In genomic region chr6:85868685-85869084, GRCh38 we compare ENCODE assay signal across 41 cellular contexts.
"Had no signal": no experiment of that assay in that cellular context is flagged by ENCODE, and none has a peak within 500 bp of the region (broad histone marks: within the 10 kb centered on the region; RNA-seq: fewer than 3 reads in every experiment).

No MANE protein-coding gene starts in this region.

- H3K4me3 ChIP-seq: adrenal gland, ascending aorta, body of pancreas, breast epithelium, cardiac muscle cell had no signal

- H3K27ac Mint-ChIP-seq: activated naive CD4-positive, alpha-beta T cell treated with anti-CD3 and anti-CD28 coated beads for 36 hours; activated naive CD4-positive, alpha-beta T cell treated with anti-CD3 and anti-CD28 coated beads, Interleukin-2, amount 10 ng/mL, durations not matched to agents 7 days and 5 days; activated naive CD4-positive, alpha-beta T cell treated with anti-CD3 and anti-CD28 coated beads, Interleukin-2, amount 50 U/mL, for 24 hours; activated naive CD4-positive, alpha-beta T cell treated with anti-CD3 and anti-CD28 coated beads, Interleukin-2, amount 50 U/mL, for 72 hours; activated naive CD8-positive, alpha-beta T cell; activated naive CD8-positive, alpha-beta T cell treated with anti-CD3 and anti-CD28 coated beads for 36 hours; activated naive CD8-positive, alpha-beta T cell treated with anti-CD3 and anti-CD28 coated beads, Interleukin-2, amount 10 ng/mL, durations not matched to agents 7 days and 5 days; activated naive CD8-positive, alpha-beta T cell treated with anti-CD3 and anti-CD28 coated beads, Interleukin-2, amount 50 U/mL, for 24 hours; activated T-cell treated with anti-CD3 and anti-CD28 coated beads, Interleukin-2, amount 50 U/mL, for 24 hours; activated T-cell treated with anti-CD3 and anti-CD28 coated beads, Interleukin-2, amount 50 U/mL, for 72 hours; activated T-helper 1 cell treated with anti-CD3 and anti-CD28 coated beads, Interleukin-12 subunit alpha, Interleukin-12 subunit beta, Interleukin-2, Interleukin-4 antibody, amounts not matched to agents 30 ng/mL and 10 ng/mL and 1 ng/mL, durations not matched to agents 14 hours and 24 hours and 36 hours; activated T-helper 17 cell treated with anti-CD3 and anti-CD28 coated beads, Interleukin-2, amount 50 U/mL, for 72 hours; activated T-helper 2 cell treated with anti-CD3 and anti-CD28 coated beads, Interferon-gamma antibody, Interleukin-2, Interleukin-4, amounts not matched to agents 10 μg/mL and 5 μg/mL and 100 μg/mL, durations not matched to agents 14 hours and 24 hours and 36 hours; brain had no signal

- H3K4me1 Mint-ChIP-seq: activated naive CD4-positive, alpha-beta T cell treated with anti-CD3 and anti-CD28 coated beads, Interleukin-2, amount 10 ng/mL, durations not matched to agents 7 days and 5 days; activated naive CD4-positive, alpha-beta T cell treated with anti-CD3 and anti-CD28 coated beads, Interleukin-2, amount 50 U/mL, for 24 hours; activated naive CD8-positive, alpha-beta T cell treated with anti-CD3 and anti-CD28 coated beads for 36 hours; activated naive CD8-positive, alpha-beta T cell treated with anti-CD3 and anti-CD28 coated beads, Interleukin-2, amount 10 ng/mL, durations not matched to agents 7 days and 5 days; activated T-helper 17 cell treated with anti-CD3 and anti-CD28 coated beads, Interleukin-2, amount 50 U/mL, for 72 hours; brain; central memory CD8-positive, alpha-beta T cell had no signal

- DNase-seq: activated effector memory CD4-positive, alpha-beta T cell treated with anti-CD3 and anti-CD28 coated beads, Interleukin-2, amount 50 U/mL, for 16 hours; activated effector memory CD4-positive, alpha-beta T cell treated with Interleukin-2 at 50 U/mL for 16 hours; activated gamma-delta T cell; activated gamma-delta T cell treated with Interleukin-2 at 50 U/mL for 16 hours; activated naive CD4-positive, alpha-beta T cell; activated naive CD4-positive, alpha-beta T cell treated with anti-CD3 and anti-CD28 coated beads for 36 hours; activated naive CD4-positive, alpha-beta T cell treated with anti-CD3 and anti-CD28 coated beads, Interleukin-2, amount 10 ng/mL, durations not matched to agents 7 days and 5 days; activated naive CD4-positive, alpha-beta T cell treated with anti-CD3 and anti-CD28 coated beads, Interleukin-2, amount 50 U/mL, for 16 hours; activated naive CD4-positive, alpha-beta T cell treated with Interleukin-2 at 50 U/mL for 16 hours; activated naive CD8-positive, alpha-beta T cell treated with anti-CD3 and anti-CD28 coated beads for 36 hours; activated naive CD8-positive, alpha-beta T cell treated with anti-CD3 and anti-CD28 coated beads, Interleukin-2, amount 10 ng/mL, durations not matched to agents 7 days and 5 days; activated naive CD8-positive, alpha-beta T cell treated with anti-CD3 and anti-CD28 coated beads, Interleukin-2, amount 50 U/mL, for 24 hours; activated T-cell treated with anti-CD3 and anti-CD28 coated beads for 4 hours; activated T-cell treated with anti-CD3 and anti-CD28 coated beads, Interleukin-2, amount 50 U/mL, for 1 hour; activated T-cell treated with anti-CD3 and anti-CD28 coated beads, Interleukin-2, amount 50 U/mL, for 24 hours; activated T-cell treated with anti-CD3 and anti-CD28 coated beads, Interleukin-2, amount 50 U/mL, for 4 hours; activated T-cell treated with anti-CD3 and anti-CD28 coated beads, Interleukin-2, amount 50 U/mL, for 48 hours; activated T-cell treated with anti-CD3 and anti-CD28 coated beads, Interleukin-2, amount 50 U/mL, for 72 hours; adrenal gland; amniotic stem cell; amygdala; anterior cingulate cortex; aorta; body of pancreas; brain microvascular endothelial cell; caudate nucleus; central memory CD4-positive, alpha-beta T cell; cerebellar nuclear complex had no signal

- H3K9me3 Mint-ChIP-seq: activated naive CD4-positive, alpha-beta T cell treated with anti-CD3 and anti-CD28 coated beads, Interleukin-2, amount 10 ng/mL, durations not matched to agents 7 days and 5 days; activated naive CD4-positive, alpha-beta T cell treated with anti-CD3 and anti-CD28 coated beads, Interleukin-2, amount 50 U/mL, for 72 hours; activated naive CD8-positive, alpha-beta T cell treated with anti-CD3 and anti-CD28 coated beads, Interleukin-2, amount 10 ng/mL, durations not matched to agents 7 days and 5 days; activated T-cell treated with anti-CD3 and anti-CD28 coated beads, Interleukin-2, amount 50 U/mL, for 24 hours; activated T-cell treated with anti-CD3 and anti-CD28 coated beads, Interleukin-2, amount 50 U/mL, for 4 hours; activated T-helper 1 cell treated with anti-CD3 and anti-CD28 coated beads, Interleukin-12 subunit alpha, Interleukin-12 subunit beta, Interleukin-2, Interleukin-4 antibody, amounts not matched to agents 30 ng/mL and 10 ng/mL and 1 ng/mL, durations not matched to agents 14 hours and 24 hours and 36 hours; activated T-helper 17 cell treated with anti-CD3 and anti-CD28 coated beads, Interleukin-2, amount 50 U/mL, for 72 hours; activated T-helper 2 cell treated with anti-CD3 and anti-CD28 coated beads, Interferon-gamma antibody, Interleukin-2, Interleukin-4, amounts not matched to agents 10 μg/mL and 5 μg/mL and 100 μg/mL, durations not matched to agents 14 hours and 24 hours and 36 hours; central memory CD8-positive, alpha-beta T cell had no signal

- H3K27me3 Mint-ChIP-seq: activated naive CD4-positive, alpha-beta T cell treated with anti-CD3 and anti-CD28 coated beads, Interleukin-2, amount 50 U/mL, for 24 hours; activated naive CD8-positive, alpha-beta T cell; activated naive CD8-positive, alpha-beta T cell treated with anti-CD3 and anti-CD28 coated beads for 36 hours; activated naive CD8-positive, alpha-beta T cell treated with anti-CD3 and anti-CD28 coated beads, Interleukin-2, amount 10 ng/mL, durations not matched to agents 7 days and 5 days; activated naive CD8-positive, alpha-beta T cell treated with anti-CD3 and anti-CD28 coated beads, Interleukin-2, amount 50 U/mL, for 24 hours; activated T-cell treated with anti-CD3 and anti-CD28 coated beads, Interleukin-2, amount 50 U/mL, for 24 hours; activated T-helper 17 cell treated with anti-CD3 and anti-CD28 coated beads, Interleukin-2, amount 50 U/mL, for 72 hours; brain; central memory CD8-positive, alpha-beta T cell had no signal

- H3K4me3 Mint-ChIP-seq: activated naive CD4-positive, alpha-beta T cell treated with anti-CD3 and anti-CD28 coated beads for 36 hours; activated naive CD4-positive, alpha-beta T cell treated with anti-CD3 and anti-CD28 coated beads, Interleukin-2, amount 10 ng/mL, durations not matched to agents 7 days and 5 days; activated naive CD4-positive, alpha-beta T cell treated with anti-CD3 and anti-CD28 coated beads, Interleukin-2, amount 50 U/mL, for 24 hours; activated naive CD8-positive, alpha-beta T cell; activated naive CD8-positive, alpha-beta T cell treated with anti-CD3 and anti-CD28 coated beads for 36 hours; activated naive CD8-positive, alpha-beta T cell treated with anti-CD3 and anti-CD28 coated beads, Interleukin-2, amount 10 ng/mL, durations not matched to agents 7 days and 5 days; activated naive CD8-positive, alpha-beta T cell treated with anti-CD3 and anti-CD28 coated beads, Interleukin-2, amount 50 U/mL, for 24 hours; activated T-cell treated with anti-CD3 and anti-CD28 coated beads, Interleukin-2, amount 50 U/mL, for 24 hours; activated T-cell treated with anti-CD3 and anti-CD28 coated beads, Interleukin-2, amount 50 U/mL, for 4 hours; activated T-cell treated with anti-CD3 and anti-CD28 coated beads, Interleukin-2, amount 50 U/mL, for 72 hours; activated T-helper 1 cell treated with anti-CD3 and anti-CD28 coated beads, Interleukin-12 subunit alpha, Interleukin-12 subunit beta, Interleukin-2, Interleukin-4 antibody, amounts not matched to agents 30 ng/mL and 10 ng/mL and 1 ng/mL, durations not matched to agents 14 hours and 24 hours and 36 hours; activated T-helper 17 cell treated with anti-CD3 and anti-CD28 coated beads, Interleukin-2, amount 50 U/mL, for 72 hours; brain; central memory CD8-positive, alpha-beta T cell had no signal

- FAIRE-seq: astrocyte, bronchial epithelial cell had no signal

- H3K36me3 Mint-ChIP-seq: activated naive CD4-positive, alpha-beta T cell treated with anti-CD3 and anti-CD28 coated beads, Interleukin-2, amount 10 ng/mL, durations not matched to agents 7 days and 5 days; activated naive CD4-positive, alpha-beta T cell treated with anti-CD3 and anti-CD28 coated beads, Interleukin-2, amount 50 U/mL, for 24 hours; activated naive CD4-positive, alpha-beta T cell treated with anti-CD3 and anti-CD28 coated beads, Interleukin-2, amount 50 U/mL, for 72 hours; activated naive CD8-positive, alpha-beta T cell; activated naive CD8-positive, alpha-beta T cell treated with anti-CD3 and anti-CD28 coated beads for 36 hours; activated naive CD8-positive, alpha-beta T cell treated with anti-CD3 and anti-CD28 coated beads, Interleukin-2, amount 10 ng/mL, durations not matched to agents 7 days and 5 days; brain had no signal

- H3K4me1 ChIP-seq: breast epithelium had no signal

- H3K27ac ChIP-seq: ascending aorta, brain microvascular endothelial cell, breast epithelium, cardiac muscle cell had no signal

- ATAC-seq: activated naive CD4-positive, alpha-beta T cell treated with anti-CD3 and anti-CD28 coated beads, Interleukin-2, amount 50 U/mL, for 72 hours; activated naive CD8-positive, alpha-beta T cell treated with anti-CD3 and anti-CD28 coated beads, Interleukin-2, amount 50 U/mL, for 24 hours; activated T-cell treated with anti-CD3 and anti-CD28 coated beads, Interleukin-2, amount 50 U/mL, for 4 hours; activated T-cell treated with anti-CD3 and anti-CD28 coated beads, Interleukin-2, amount 50 U/mL, for 72 hours; activated T-helper 17 cell treated with anti-CD3 and anti-CD28 coated beads, Interleukin-2, amount 50 U/mL, for 72 hours; body of pancreas had no signal

- H3K9me3 ChIP-seq: adrenal gland, ascending aorta, body of pancreas had no signal

- H3K36me3 ChIP-seq: adrenal gland, ascending aorta, brain microvascular endothelial cell, breast epithelium, cardiac muscle cell had no signal

- H3K27me3 ChIP-seq: adrenal gland, ascending aorta, body of pancreas, brain microvascular endothelial cell, breast epithelium, cardiac muscle cell had no signal
